21 cellular contexts compared by ENCODE assay signal in the genomic region with DNA sequence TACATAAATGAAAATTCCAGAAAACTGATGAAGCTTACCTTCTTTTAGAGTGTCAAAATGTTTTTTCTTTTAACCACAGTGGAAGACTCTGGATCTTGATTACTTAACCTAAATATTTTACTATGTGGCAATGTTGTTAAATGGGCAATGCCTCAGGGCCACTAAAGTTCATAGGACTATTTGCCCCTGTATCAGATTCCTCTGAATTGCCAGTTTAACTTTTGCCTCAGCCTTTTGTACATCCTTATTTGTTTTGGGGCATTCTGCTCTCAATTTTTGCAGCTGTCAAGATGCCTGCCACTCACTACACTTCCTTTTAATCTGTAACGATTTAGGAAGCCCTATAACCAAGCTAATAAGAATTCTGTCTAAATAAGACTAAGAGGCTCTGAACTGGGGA. TPM values are rescaled to one million over a fixed set of nuclear protein-coding genes. Genes with fewer than 3 reads are reported as not detected.
DNase-seq lines count a peak whose midpoint lies in the region; ATAC-seq and TF ChIP-seq lines count a peak whose summit lies in the region.
"Had no signal": no experiment of that assay in that cellular context is flagged by ENCODE, and none has a peak within 500 bp of the region (broad histone marks: within the 10 kb centered on the region; RNA-seq: fewer than 3 reads in every experiment).

No MANE protein-coding gene starts in this region.

- no peak for TF ChIP-seq CTCF in PC-3 (conservative IDR thresholded peaks at IDR 0.05; ENCODE audit: low read depth, low read length)
- no peak for TF ChIP-seq CTCF in foreskin fibroblast (IDR thresholded peaks at IDR 0.05; ENCODE audit: low read depth, low read length)

- H3K27ac ChIP-seq in PC-3 (ENCODE audit: low read length) (no peak overlapping the region), thymus (ENCODE audit: low read depth) (peak overlapping the region; percentile 2)
- H3K27ac ChIP-seq: heart left ventricle, Peyer's patch, skin epidermis, transverse colon had no signal

- POLR2A ChIA-PET in PC-3 (lab: Charles Lee; ENCODE audit: unreplicated experiment), result no interaction called here
- POLR2A ChIA-PET in activated CD4-positive, alpha-beta memory T cell treated with anti-CD3 and anti-CD28 coated beads for 36 hours (lab: Charles Lee), result no interaction called here

- H3K9me2 ChIP-seq in PC-3 (replicated peaks; ENCODE audit: low read length), result no peaks in the 10 kb centered on the region

- peak; percentile 5 for DNase-seq in NCI-H146 (lab: John Stamatoyannopoulos, UW)
- no peak for DNase-seq in NCI-H146 treated with DMSO at 0.1 percent for 48 hours (lab: John Stamatoyannopoulos, UW; ENCODE audit: unreplicated experiment)
- peak; percentile 50 for DNase-seq in PC-3
- peak; percentile 22 to 41 for DNase-seq in foreskin fibroblast
- no peak for DNase-seq in activated CD4-positive, alpha-beta memory T cell treated with anti-CD3 and anti-CD28 coated beads for 36 hours
- no peak for DNase-seq in H7
- DNase-seq: 8988T; activated CD8-positive, alpha-beta T cell treated with anti-CD3 and anti-CD28 coated beads for 36 hours; amniotic stem cell; heart left ventricle; islet precursor cell; NCI-H1417; NCI-H446; Peyer's patch; transverse colon had no signal

- H3K27me3 ChIP-seq in PC-3 (ENCODE audit: low read length) (no peaks in the 10 kb centered on the region), thymus (ENCODE audit: control insufficient read depth, insufficient read depth) (no peaks in the 10 kb centered on the region), H7 (ENCODE audit: control insufficient read depth, insufficient read depth, low read length) (no peaks in the 10 kb centered on the region)
- H3K27me3 ChIP-seq: heart left ventricle, Peyer's patch, transverse colon had no signal

- H3K27me3 Mint-ChIP-seq in activated CD4-positive, alpha-beta memory T cell treated with anti-CD3 and anti-CD28 coated beads for 36 hours, result no peaks in the 10 kb centered on the region
- H3K27me3 Mint-ChIP-seq: activated CD8-positive, alpha-beta T cell treated with anti-CD3 and anti-CD28 coated beads for 36 hours; activated T-helper 17 cell treated with anti-CD3 and anti-CD28 coated beads, Interleukin-2, amount 50 U/mL, for 72 hours; CD4-positive, alpha-beta memory T cell had no signal

- no peaks in the 10 kb centered on the region for H3K79me2 ChIP-seq in PC-3 (ENCODE audit: low read length)

- intact Hi-C loops in PC-3 (cut with micrococcal nuclease), result no loop called here
- intact Hi-C loops in activated CD4-positive, alpha-beta memory T cell treated with anti-CD3 and anti-CD28 coated beads for 36 hours (cut with micrococcal nuclease), result no loop called here

- no peaks in the 10 kb centered on the region for H3F3A ChIP-seq in PC-3 (ENCODE audit: low read length, unreplicated experiment)

- CTCF ChIA-PET in PC-3 (lab: Charles Lee), result interaction anchor here (0.5 kb wide), 1 partner anchor 9 kb away, joined by 6 read pairs; no protein-coding TSS in a partner anchor
- CTCF ChIA-PET in activated CD4-positive, alpha-beta memory T cell treated with anti-CD3 and anti-CD28 coated beads for 36 hours (lab: Charles Lee), result interaction anchor here (0.9 kb wide), 1 partner anchor 42 kb away, joined by 3 read pairs; no protein-coding TSS in a partner anchor

- ATAC-seq in PC-3, result no peak
- ATAC-seq in GM19395 (IDR thresholded peaks at IDR 0.05; ENCODE audit: unreplicated experiment), result no peak
- ATAC-seq: heart left ventricle; stimulated activated effector memory CD8-positive, alpha-beta T cell treated with anti-CD3 and anti-CD28 coated beads, Interleukin-12 subunit alpha, Interleukin-12 subunit beta, amount 100 ng/mL, for 72 hours had no signal

- peaks cover 5% of the 10 kb centered on the region for H3K4me1 Mint-ChIP-seq in activated CD4-positive, alpha-beta memory T cell treated with anti-CD3 and anti-CD28 coated beads for 36 hours (ENCODE audit: low read depth)
- H3K4me1 Mint-ChIP-seq: stimulated activated effector memory CD8-positive, alpha-beta T cell treated with anti-CD3 and anti-CD28 coated beads, Interleukin-12 subunit alpha, Interleukin-12 subunit beta, amount 100 ng/mL, for 72 hours had no signal

- H3K4me1 ChIP-seq in PC-3 (ENCODE audit: insufficient read depth, low read length) (peaks cover 16% of the 10 kb centered on the region), thymus (ENCODE audit: control insufficient read depth, insufficient read depth, low read length) (peaks cover 17% of the 10 kb centered on the region)
- H3K4me1 ChIP-seq: heart left ventricle, Peyer's patch had no signal

- no peak overlapping the region for H2AFZ ChIP-seq in PC-3 (ENCODE audit: low read length)

- no peak overlapping the region for H3K9ac ChIP-seq in PC-3 (ENCODE audit: low read length)

- H3K27ac Mint-ChIP-seq in activated CD4-positive, alpha-beta memory T cell treated with anti-CD3 and anti-CD28 coated beads for 36 hours, result no peak overlapping the region
- H3K27ac Mint-ChIP-seq: activated CD8-positive, alpha-beta T cell treated with anti-CD3 and anti-CD28 coated beads for 36 hours; activated T-helper 17 cell treated with anti-CD3 and anti-CD28 coated beads, Interleukin-2, amount 50 U/mL, for 72 hours; CD4-positive, alpha-beta memory T cell; stimulated activated effector memory CD8-positive, alpha-beta T cell treated with anti-CD3 and anti-CD28 coated beads, Interleukin-12 subunit alpha, Interleukin-12 subunit beta, amount 100 ng/mL, for 72 hours had no signal

- no peaks in the 10 kb centered on the region for H3K9me3 Mint-ChIP-seq in activated CD4-positive, alpha-beta memory T cell treated with anti-CD3 and anti-CD28 coated beads for 36 hours
- H3K9me3 Mint-ChIP-seq: activated CD8-positive, alpha-beta T cell treated with anti-CD3 and anti-CD28 coated beads for 36 hours; CD4-positive, alpha-beta memory T cell; stimulated activated effector memory CD8-positive, alpha-beta T cell treated with anti-CD3 and anti-CD28 coated beads, Interleukin-12 subunit alpha, Interleukin-12 subunit beta, amount 100 ng/mL, for 72 hours had no signal

- no peaks in the 10 kb centered on the region for H4K20me1 ChIP-seq in PC-3 (ENCODE audit: low read length)

- H3K9me3 ChIP-seq in PC-3 (ENCODE audit: low read length) (no peaks in the 10 kb centered on the region), thymus (ENCODE audit: control insufficient read depth) (no peaks in the 10 kb centered on the region)
- H3K9me3 ChIP-seq: heart left ventricle, Peyer's patch, transverse colon had no signal

- 9% methylated on average over 1 of the region's 1 CpG for WGBS in thymus

- peak overlapping the region; percentile 16; the same call in 1 of the 2 replicates for H3K4me2 ChIP-seq in PC-3 (ENCODE audit: low read length)

- H3K4me3 Mint-ChIP-seq in activated CD4-positive, alpha-beta memory T cell treated with anti-CD3 and anti-CD28 coated beads for 36 hours, result no peak overlapping the region
- H3K4me3 Mint-ChIP-seq: activated CD8-positive, alpha-beta T cell treated with anti-CD3 and anti-CD28 coated beads for 36 hours; activated T-helper 17 cell treated with anti-CD3 and anti-CD28 coated beads, Interleukin-2, amount 50 U/mL, for 72 hours; CD4-positive, alpha-beta memory T cell; stimulated activated effector memory CD8-positive, alpha-beta T cell treated with anti-CD3 and anti-CD28 coated beads, Interleukin-12 subunit alpha, Interleukin-12 subunit beta, amount 100 ng/mL, for 72 hours had no signal

- H3K36me3 ChIP-seq in PC-3 (ENCODE audit: low read depth, low read length), result no peaks in the 10 kb centered on the region
- no peaks in the 10 kb centered on the region for H3K36me3 ChIP-seq in thymus (ENCODE audit: control insufficient read depth, insufficient read depth)
- H3K36me3 ChIP-seq in H7 (replicated peaks; ENCODE audit: control insufficient read depth, insufficient read depth, low read length), result no peaks in the 10 kb centered on the region
- H3K36me3 ChIP-seq: heart left ventricle, Peyer's patch, transverse colon had no signal

- H3K4me3 ChIP-seq in PC-3 (ENCODE audit: low read length) (no peak overlapping the region), foreskin fibroblast (ENCODE audit: low read depth in 1 of 2, low read length in 2 of 2) (no peak overlapping the region), thymus (ENCODE audit: low read length) (peak overlapping the region; percentile 19), H7 (ENCODE audit: insufficient read depth, low read depth, low read length) (no peak overlapping the region)
- H3K4me3 ChIP-seq: heart left ventricle, Peyer's patch, skin epidermis, transverse colon had no signal

- H3K36me3 Mint-ChIP-seq in activated CD4-positive, alpha-beta memory T cell treated with anti-CD3 and anti-CD28 coated beads for 36 hours, result no peaks in the 10 kb centered on the region
- H3K36me3 Mint-ChIP-seq: stimulated activated effector memory CD8-positive, alpha-beta T cell treated with anti-CD3 and anti-CD28 coated beads, Interleukin-12 subunit alpha, Interleukin-12 subunit beta, amount 100 ng/mL, for 72 hours had no signal

- no TSS peak for BruUV-seq in PC-3 (replicated peaks; lab: Mats Ljungman, UMichigan)

RNA-seq across cellular contexts. Expression of a gene that starts 31.7 kb away (rescaled TPM):
- total RNA-seq in PC-3 (2014; rRNA removed), result 19.8 and 34.9 TPM in 2 replicates
- polyA plus RNA-seq in thymus, result 37.6 TPM
- 10 to 100 TPM; 11.3 to 11.4 TPM for total RNA-seq in activated CD4-positive, alpha-beta memory T cell treated with anti-CD3 and anti-CD28 coated beads for 36 hours
- 4.0 and 4.4 TPM in 2 replicates for total RNA-seq in H7 (2014; rRNA removed; shearing (Covaris generic))

Comparison
In these comparisons a context has a peak if more than half of its experiments do, and no peak if none do; other contexts are left out.
1. DNase-seq: peak in NCI-H146 (single experiment), PC-3 (single experiment) and foreskin fibroblast (2 of 2); none in NCI-H146 treated with DMSO at 0.1 percent for 48 hours (single experiment), activated CD4-positive, alpha-beta memory T cell treated with anti-CD3 and anti-CD28 coated beads for 36 hours (single experiment) and H7 (single experiment).